16 cellular contexts compared by ENCODE assay signal in genomic region chr15:94293411-94294402, GRCh38.
DNase-seq lines count a peak whose midpoint lies in the region; ATAC-seq and TF ChIP-seq lines count a peak whose summit lies in the region.
"Had no signal": no experiment of that assay in that cellular context is flagged by ENCODE, and none has a peak within 500 bp of the region (broad histone marks: within the 10 kb centered on the region; RNA-seq: fewer than 3 reads in every experiment).

No MANE protein-coding gene starts in this region.

- no peak overlapping the region for H2BK5ac ChIP-seq in trophoblast cell (ENCODE audit: low read depth, low read length, poor library complexity)

- intact Hi-C loops in activated CD4-positive, alpha-beta T cell treated with anti-CD3 and anti-CD28 coated beads, Interleukin-2, amount 10 ng/mL, durations not matched to agents 24 days and 14 days (cut with micrococcal nuclease) = no loop called here

- H4K12ac ChIP-seq in trophoblast cell (ENCODE audit: low read depth, low read length) = no peak overlapping the region

- no peak overlapping the region for H3K27ac ChIP-seq in trophoblast cell (ENCODE audit: low read depth, low read length)
- H3K27ac ChIP-seq: heart left ventricle had no signal

- no peaks in the 10 kb centered on the region for H3K36me3 ChIP-seq in trophoblast cell (ENCODE audit: control insufficient read depth in 1 of 2, insufficient read depth in 2 of 2, low read length in 2 of 2)
- H3K36me3 ChIP-seq: heart left ventricle had no signal

- no peaks in the 10 kb centered on the region for H3K79me2 ChIP-seq in trophoblast cell (ENCODE audit: control insufficient read depth, insufficient read depth, low read length, poor library complexity)

- no peak overlapping the region for H2AFZ ChIP-seq in trophoblast cell (ENCODE audit: insufficient read depth, low read length, poor library complexity)

- H3K4me3 ChIP-seq in fibroblast of pulmonary artery (replicated peaks; ENCODE audit: low read depth, low read length) (no peak overlapping the region), trophoblast cell (ENCODE audit: low read depth, low read length) (no peak overlapping the region)
- H3K4me3 ChIP-seq: heart left ventricle had no signal

- H3K4ac ChIP-seq in trophoblast cell (ENCODE audit: low read depth, low read length) = no peak overlapping the region

- no peak for TF ChIP-seq CTCF in fibroblast of pulmonary artery (IDR thresholded peaks at IDR 0.05; ENCODE audit: low read length, missing control alignments)

- no peak overlapping the region for H3K18ac ChIP-seq in trophoblast cell (ENCODE audit: low read length)

- no peak overlapping the region for H3K4me2 ChIP-seq in trophoblast cell (ENCODE audit: low read length)

- H3K9me3 ChIP-seq in trophoblast cell (ENCODE audit: insufficient read depth, low read depth, low read length) = no peaks in the 10 kb centered on the region

- no peaks in the 10 kb centered on the region for H3K79me1 ChIP-seq in trophoblast cell (ENCODE audit: low read length)

- DNase-seq in activated CD4-positive, alpha-beta T cell treated with anti-CD3 and anti-CD28 coated beads, Interleukin-2, amount 10 ng/mL, durations not matched to agents 24 days and 14 days = peak; percentile 53
- DNase-seq in activated CD4-positive, alpha-beta T cell treated with anti-CD3 and anti-CD28 coated beads, Interleukin-2, amount 10 ng/mL, durations not matched to agents 7 days and 5 days = no peak
- DNase-seq in SK-MEL-5 (ENCODE audit: low read depth, low spot score) (peak; percentile 9), fibroblast of pulmonary artery (ENCODE audit: low read depth) (peak; percentile 10), trophoblast cell (peak; percentile 61 to 76), DMS153 (lab: John Stamatoyannopoulos, UW) (no peak), NCI-H2171 treated with DMSO at 0.1 percent for 48 hours (lab: John Stamatoyannopoulos, UW) (no peak)
- DNase-seq: activated CD4-positive, alpha-beta T cell treated with anti-CD3 and anti-CD28 coated beads for 1 hour; activated T-cell treated with anti-CD3 and anti-CD28 coated beads for 4 hours; Calu3; heart left ventricle; KG1; kidney glomerular epithelial cell; NCI-H1417 treated with DMSO at 0.1 percent for 48 hours; NCI-H446 had no signal

- H3K27me3 Mint-ChIP-seq in activated CD4-positive, alpha-beta T cell treated with anti-CD3 and anti-CD28 coated beads, Interleukin-2, amount 10 ng/mL, durations not matched to agents 24 days and 14 days = no peaks in the 10 kb centered on the region
- H3K27me3 Mint-ChIP-seq in activated CD4-positive, alpha-beta T cell treated with anti-CD3 and anti-CD28 coated beads, Interleukin-2, amount 10 ng/mL, durations not matched to agents 7 days and 5 days = no peaks in the 10 kb centered on the region

- POLR2A ChIA-PET in activated CD4-positive, alpha-beta T cell treated with anti-CD3 and anti-CD28 coated beads, Interleukin-2, amount 10 ng/mL, durations not matched to agents 7 days and 5 days (lab: Charles Lee) = no interaction called here

- no peak overlapping the region for H2BK120ac ChIP-seq in trophoblast cell (ENCODE audit: insufficient read depth, low read length, poor library complexity)

- H4K8ac ChIP-seq in trophoblast cell (ENCODE audit: low read depth, low read length) = no peak overlapping the region

- no CpG with 5 or more reads among the region's 13 CpGs for WGBS in trophoblast cell (ENCODE audit: extremely low coverage, insufficient coverage, insufficient read length)

- H3K4me3 Mint-ChIP-seq in activated CD4-positive, alpha-beta T cell treated with anti-CD3 and anti-CD28 coated beads, Interleukin-2, amount 10 ng/mL, durations not matched to agents 24 days and 14 days = no peak overlapping the region
- no peak overlapping the region for H3K4me3 Mint-ChIP-seq in activated CD4-positive, alpha-beta T cell treated with anti-CD3 and anti-CD28 coated beads, Interleukin-2, amount 10 ng/mL, durations not matched to agents 7 days and 5 days

- no peaks in the 10 kb centered on the region for H3K27me3 ChIP-seq in trophoblast cell (ENCODE audit: insufficient read depth, low read length)

- H2AK5ac ChIP-seq in trophoblast cell (ENCODE audit: low read length) = no peak overlapping the region

- H3K23ac ChIP-seq in trophoblast cell (ENCODE audit: low read length) = no peak overlapping the region

- peak overlapping the region; percentile 7 for H3K27ac Mint-ChIP-seq in activated CD4-positive, alpha-beta T cell treated with anti-CD3 and anti-CD28 coated beads, Interleukin-2, amount 10 ng/mL, durations not matched to agents 24 days and 14 days
- no peak overlapping the region for H3K27ac Mint-ChIP-seq in activated CD4-positive, alpha-beta T cell treated with anti-CD3 and anti-CD28 coated beads, Interleukin-2, amount 10 ng/mL, durations not matched to agents 7 days and 5 days

- no peak overlapping the region for H3K9ac ChIP-seq in trophoblast cell (ENCODE audit: low read length)

- CTCF ChIA-PET in activated CD4-positive, alpha-beta T cell treated with anti-CD3 and anti-CD28 coated beads, Interleukin-2, amount 10 ng/mL, durations not matched to agents 7 days and 5 days (lab: Charles Lee) = interaction anchor here (2.4 kb wide), 1 partner anchor 13 kb away, joined by 8 read pairs; no protein-coding TSS in a partner anchor

- peaks cover 0 to 1% of the 10 kb centered on the region in 2 experiments for H3K4me1 ChIP-seq in trophoblast cell (ENCODE audit: control insufficient read depth in 1 of 2, insufficient read depth in 2 of 2, low read length in 2 of 2)

- H3K36me3 Mint-ChIP-seq in activated CD4-positive, alpha-beta T cell treated with anti-CD3 and anti-CD28 coated beads, Interleukin-2, amount 10 ng/mL, durations not matched to agents 24 days and 14 days (ENCODE audit: low read depth) = peaks cover 31% of the 10 kb centered on the region
- peaks cover 26% of the 10 kb centered on the region for H3K36me3 Mint-ChIP-seq in activated CD4-positive, alpha-beta T cell treated with anti-CD3 and anti-CD28 coated beads, Interleukin-2, amount 10 ng/mL, durations not matched to agents 7 days and 5 days (ENCODE audit: low read depth)

- no peak overlapping the region for H3K14ac ChIP-seq in trophoblast cell (ENCODE audit: low read length)

- H3K9me3 Mint-ChIP-seq in activated CD4-positive, alpha-beta T cell treated with anti-CD3 and anti-CD28 coated beads, Interleukin-2, amount 10 ng/mL, durations not matched to agents 24 days and 14 days = peaks cover 20% of the 10 kb centered on the region
- H3K9me3 Mint-ChIP-seq in activated CD4-positive, alpha-beta T cell treated with anti-CD3 and anti-CD28 coated beads, Interleukin-2, amount 10 ng/mL, durations not matched to agents 7 days and 5 days = peaks cover 21% of the 10 kb centered on the region

- in situ Hi-C loops in SK-MEL-5 (cut with HindIII; ENCODE audit: low pct_unique_long_range_greater_than_20kb, low sequenced_read_pairs) = no loop called here

- no peak for ATAC-seq in GM21423 (IDR thresholded peaks at IDR 0.05; ENCODE audit: unreplicated experiment)
- ATAC-seq: heart left ventricle had no signal

- H3K4me1 Mint-ChIP-seq in activated CD4-positive, alpha-beta T cell treated with anti-CD3 and anti-CD28 coated beads, Interleukin-2, amount 10 ng/mL, durations not matched to agents 24 days and 14 days = peaks cover 53% of the 10 kb centered on the region
- H3K4me1 Mint-ChIP-seq in activated CD4-positive, alpha-beta T cell treated with anti-CD3 and anti-CD28 coated beads, Interleukin-2, amount 10 ng/mL, durations not matched to agents 7 days and 5 days = peaks cover 56% of the 10 kb centered on the region

- H2BK12ac ChIP-seq in trophoblast cell (ENCODE audit: low read length) = no peak overlapping the region

- H4K91ac ChIP-seq in trophoblast cell (ENCODE audit: low read depth, low read length) = no peak overlapping the region

Comparison
In these comparisons a context has a peak if more than half of its experiments do, and no peak if none do; other contexts are left out.
1. DNase-seq: peak in activated CD4-positive, alpha-beta T cell treated with anti-CD3 and anti-CD28 coated beads, Interleukin-2, amount 10 ng/mL, durations not matched to agents 24 days and 14 days (single experiment), SK-MEL-5 (single experiment), fibroblast of pulmonary artery (single experiment) and trophoblast cell (2 of 2); none in activated CD4-positive, alpha-beta T cell treated with anti-CD3 and anti-CD28 coated beads, Interleukin-2, amount 10 ng/mL, durations not matched to agents 7 days and 5 days (single experiment), DMS153 (single experiment) and NCI-H2171 treated with DMSO at 0.1 percent for 48 hours (single experiment).